In genomic region chr1:233719626-233720334, GRCh38 we compare ENCODE assay signal across 2 cellular contexts.
TF ChIP-seq lines count a peak whose summit lies in the region.

No MANE protein-coding gene starts in this region.

TF ChIP-seq in H1, 55 proteins besides CTCF, POLR2A, EP300 and RAD21 (continued from another document):
- TF ChIP-seq RNF2 (IDR thresholded peaks at IDR 0.05; ENCODE audit: borderline replicate concordance, low read depth, low read length, missing control alignments, poor library complexity, severe bottlenecking) (no peak), CHD7 (IDR thresholded peaks at IDR 0.05; ENCODE audit: insufficient replicate concordance, low read length) (no peak)

TF ChIP-seq in neural cell, 6 proteins besides CTCF, POLR2A, EP300 and RAD21 (continued from another document):
- no peak for TF ChIP-seq POLR2AphosphoS5 (IDR thresholded peaks at IDR 0.05)
- no peak for TF ChIP-seq EZH2 (IDR thresholded peaks at IDR 0.05; ENCODE audit: borderline replicate concordance, insufficient read depth, low read length, poor library complexity, severe bottlenecking)
- TF ChIP-seq MXI1 (conservative IDR thresholded peaks at IDR 0.05; ENCODE audit: poor library complexity, severe bottlenecking) = no peak
- no peak for TF ChIP-seq TAF1 (IDR thresholded peaks at IDR 0.05; ENCODE audit: low read depth)
